12 cellular contexts compared by ENCODE assay signal in genomic region chr3:8739757-8740508, GRCh38. TPM values are rescaled to one million over a fixed set of nuclear protein-coding genes. Genes with fewer than 3 reads are reported as not detected.
DNase-seq lines count a peak whose midpoint lies in the region; FAIRE-seq and TF ChIP-seq lines count a peak whose summit lies in the region.
"Had no signal": no experiment of that assay in that cellular context is flagged by ENCODE, and none has a peak within 500 bp of the region (broad histone marks: within the 10 kb centered on the region; RNA-seq: fewer than 3 reads in every experiment).

No MANE protein-coding gene starts in this region.

- CTCF ChIA-PET in Calu3 (lab: Charles Lee), result interaction anchor here (0.8 to 1.3 kb wide), 2 partner anchors 26 to 462 kb away, joined by 3 read pairs; no protein-coding TSS in a partner anchor

- no peak overlapping the region for H3K27ac Mint-ChIP-seq in Calu3 (ENCODE audit: unreplicated experiment)
- no peak overlapping the region for H3K27ac Mint-ChIP-seq in osteocyte (ENCODE audit: unreplicated experiment)

- FAIRE-seq in kidney (lab: Jason Lieb, UNC), result no peak

- no peaks in the 10 kb centered on the region for H3K9me3 ChIP-seq in kidney (ENCODE audit: control insufficient read depth in 1 of 2, low read length in 2 of 2)
- H3K9me3 ChIP-seq in Karpas-422 (ENCODE audit: low read length), result no peaks in the 10 kb centered on the region
- H3K9me3 ChIP-seq in esophagus muscularis mucosa, result no peaks in the 10 kb centered on the region

- no TSS peak for BruUV-seq in Calu3 (replicated peaks; lab: Mats Ljungman, UMichigan)

- no peak overlapping the region for H3K4me3 Mint-ChIP-seq in Calu3 (ENCODE audit: low read depth, unreplicated experiment)
- H3K4me3 Mint-ChIP-seq in osteocyte (ENCODE audit: unreplicated experiment), result no peak overlapping the region

- TF ChIP-seq EP300 in esophagus muscularis mucosa (IDR thresholded peaks at IDR 0.05), result no peak

- peaks cover 6% of the 10 kb centered on the region for H3K36me3 Mint-ChIP-seq in Calu3 (ENCODE audit: insufficient read depth, unreplicated experiment)
- H3K36me3 Mint-ChIP-seq in osteocyte (ENCODE audit: unreplicated experiment), result no peaks in the 10 kb centered on the region

- H3K27me3 ChIP-seq in Karpas-422 (ENCODE audit: low read length), result no peaks in the 10 kb centered on the region
- H3K27me3 ChIP-seq in esophagus muscularis mucosa, result peaks cover 0 to 29% (median 0%) of the 10 kb centered on the region in 4 donors

- no peaks in the 10 kb centered on the region for H3K9me3 Mint-ChIP-seq in Calu3 (ENCODE audit: low read depth, unreplicated experiment)
- H3K9me3 Mint-ChIP-seq in osteocyte (ENCODE audit: unreplicated experiment), result no peaks in the 10 kb centered on the region

- TF ChIP-seq CTCF in Calu3 (IDR thresholded peaks at IDR 0.05; ENCODE audit: unreplicated experiment) (no peak), kidney (IDR thresholded peaks at IDR 0.05; ENCODE audit: borderline replicate concordance, extremely low read depth, insufficient read depth) (no peak), esophagus muscularis mucosa (IDR thresholded peaks at IDR 0.05) (no peak), osteocyte (IDR thresholded peaks at IDR 0.05) (no peak)

- H3K4me1 Mint-ChIP-seq in Calu3 (ENCODE audit: low read depth, unreplicated experiment) (peaks cover 32% of the 10 kb centered on the region), osteocyte (ENCODE audit: unreplicated experiment) (peaks cover 38% of the 10 kb centered on the region)

- no peaks in the 10 kb centered on the region for H4K20me1 ChIP-seq in Karpas-422 (ENCODE audit: insufficient read depth, low read depth, low read length)

- H3K4me3 ChIP-seq in kidney (ENCODE audit: low read length in 2 of 2) (no peak overlapping the region), Karpas-422 (ENCODE audit: low read length) (no peak overlapping the region), esophagus muscularis mucosa (no peak overlapping the region)

- H2AFZ ChIP-seq in Karpas-422 (ENCODE audit: low read length), result no peak overlapping the region

- WGBS in esophagus muscularis mucosa, result 76% methylated on average over 5 of the region's 5 CpGs

- peaks cover under 1% of the 10 kb centered on the region for H3K27me3 Mint-ChIP-seq in Calu3 (ENCODE audit: unreplicated experiment)
- no peaks in the 10 kb centered on the region for H3K27me3 Mint-ChIP-seq in osteocyte (ENCODE audit: unreplicated experiment)

- no peak for TF ChIP-seq POLR2A in esophagus muscularis mucosa (IDR thresholded peaks at IDR 0.05; ENCODE audit: low read depth)

- intact Hi-C loops in Calu3 (cut with micrococcal nuclease; ENCODE audit: unreplicated experiment), result no loop called here
- intact Hi-C loops in kidney (cut with DNase I), result no loop called here
- intact Hi-C loops in esophagus muscularis mucosa (cut with DNase I), result no loop called here

- H3K4me2 ChIP-seq in Karpas-422 (ENCODE audit: low read depth, low read length, poor library complexity, severe bottlenecking), result no peak overlapping the region

- H3K4me1 ChIP-seq in kidney (ENCODE audit: control insufficient read depth in 1 of 2, insufficient read depth in 1 of 2, low read depth in 1 of 2, low read length in 2 of 2) (no peaks in the 10 kb centered on the region), Karpas-422 (ENCODE audit: low read length) (no peaks in the 10 kb centered on the region), esophagus muscularis mucosa (peaks cover 7 to 13% (median 10%) of the 10 kb centered on the region in 4 donors)

- no peaks in the 10 kb centered on the region for H3K79me2 ChIP-seq in Karpas-422 (ENCODE audit: low read length)

- H3K36me3 ChIP-seq in kidney (ENCODE audit: control insufficient read depth in 1 of 2, insufficient read depth in 2 of 2, low read length in 2 of 2) (no peaks in the 10 kb centered on the region), Karpas-422 (ENCODE audit: insufficient read depth, low read length) (no peaks in the 10 kb centered on the region), esophagus muscularis mucosa (no peaks in the 10 kb centered on the region)

- H3K9me2 ChIP-seq in Karpas-422 (replicated peaks; ENCODE audit: insufficient read depth, low read length), result no peaks in the 10 kb centered on the region

- peak; percentile 46 for DNase-seq in Calu3
- peak; percentile 76 for DNase-seq in HCEC 1CT
- DNase-seq in SW480 (ENCODE audit: low spot score), result peak; percentile 78
- DNase-seq in kidney, result peak; percentile 30
- no peak for DNase-seq in Karpas-422
- DNase-seq in esophagus muscularis mucosa (ENCODE audit: extremely low spot score), result no peak
- DNase-seq in osteocyte (ENCODE audit: extremely low spot score, unreplicated experiment), result no peak
- no peak for DNase-seq in NCI-H1930 (lab: John Stamatoyannopoulos, UW)
- DNase-seq: amygdala, NCI-H1417, retina, T-helper 9 cell had no signal

- H3K27ac ChIP-seq in kidney (ENCODE audit: low read depth in 2 of 2, low read length in 2 of 2) (no peak overlapping the region), Karpas-422 (ENCODE audit: low read length) (no peak overlapping the region), esophagus muscularis mucosa (replicated peaks in 1 of 4) (no peak overlapping the region)

- H3K9ac ChIP-seq in kidney (ENCODE audit: low read length in 2 of 2), result no peak overlapping the region
- H3K9ac ChIP-seq in Karpas-422 (ENCODE audit: low read length), result no peak overlapping the region

RNA-seq across cellular contexts. Expression of gene CAV3, which starts 6.3 kb away (rescaled TPM):
- total RNA-seq in Calu3 (2022) (not detected in 2 replicates), kidney (not detected), esophagus muscularis mucosa (not detected), osteocyte (not detected in 2 replicates)
- polyA plus RNA-seq in kidney (ENCODE audit: insufficient read depth, low read depth, low replicate concordance), result not detected
- total RNA-seq in Karpas-422 (2014; rRNA removed; shearing (Covaris generic); ENCODE audit: low replicate concordance), result not detected in 2 replicates

RNA-seq across cellular contexts. Expression of gene OXTR, which starts 29.5 kb away (rescaled TPM):
- 2.8 and 3.4 TPM in 2 replicates for total RNA-seq in Calu3 (2022)
- total RNA-seq in kidney, result 1.2 TPM
- polyA plus RNA-seq in kidney (ENCODE audit: insufficient read depth, low read depth, low replicate concordance), result 0.39 TPM
- total RNA-seq in Karpas-422 (2014; rRNA removed; shearing (Covaris generic); ENCODE audit: low replicate concordance), result 4.1 and 9.9 TPM in 2 replicates
- total RNA-seq in esophagus muscularis mucosa, result 1 to 10 TPM in 2 of 4 donors, under 1 TPM in 2; 0.42 to 3.6 (median 1.6) TPM
- total RNA-seq in osteocyte, result 23.8 and 24.0 TPM in 2 replicates

Comparison
In these comparisons a context has a peak if more than half of its experiments do, and no peak if none do; other contexts are left out.
1. DNase-seq: peak in Calu3 (single experiment), HCEC 1CT (single experiment), SW480 (single experiment) and kidney (single experiment); none in Karpas-422 (single experiment), esophagus muscularis mucosa (single experiment), osteocyte (single experiment) and NCI-H1930 (0 of 2).